Comparison of ENCODE assay signal across 8 cellular contexts in the genomic region with DNA sequence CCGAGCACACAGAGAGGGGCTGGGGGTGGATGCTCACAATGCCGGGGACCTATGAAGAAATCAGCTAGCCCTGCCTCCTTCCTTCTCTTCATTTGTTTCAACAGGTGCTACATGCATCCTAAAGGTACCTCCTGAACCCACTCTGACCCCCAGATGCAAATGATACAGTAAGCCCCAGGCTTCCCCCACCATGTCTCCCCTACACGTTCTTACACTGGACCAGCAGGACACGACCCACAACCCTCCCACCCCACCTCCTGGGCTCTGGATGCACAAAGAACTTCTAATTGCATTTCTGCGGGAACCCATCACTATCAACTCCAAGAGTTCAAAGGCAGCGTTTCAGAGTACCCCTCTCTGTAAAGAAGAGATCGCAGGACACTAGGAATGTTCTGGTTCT. TPM values are rescaled to one million over a fixed set of nuclear protein-coding genes. Genes with fewer than 3 reads are reported as not detected.
A peak's percentile ranks its signal among the peaks of the same experiment; 100 is the strongest.
DNase-seq lines count a peak whose midpoint lies in the region; ATAC-seq and TF ChIP-seq lines count a peak whose summit lies in the region.

No MANE protein-coding gene starts in this region.

- H3K27me3 Mint-ChIP-seq in activated T-cell treated with anti-CD3 and anti-CD28 coated beads, Interleukin-2, amount 50 U/mL, for 72 hours (ENCODE audit: low read depth): peaks cover 15% of the 10 kb centered on the region

- H3K36me3 ChIP-seq in adipocyte (ENCODE audit: control insufficient read depth, insufficient read depth, low read length, severe bottlenecking) (peaks cover 10% of the 10 kb centered on the region), tibial artery (no peaks in the 10 kb centered on the region)

- H3K9ac ChIP-seq in adipocyte (ENCODE audit: low read length): peak overlapping the region; percentile 87

- H3K9me3 ChIP-seq in adipocyte (ENCODE audit: control insufficient read depth, low read length) (no peaks in the 10 kb centered on the region), mononuclear cell (ENCODE audit: low read depth, low read length) (no peaks in the 10 kb centered on the region), tibial artery (no peaks in the 10 kb centered on the region)

- no peak for DNase-seq in activated T-cell treated with anti-CD3 and anti-CD28 coated beads, Interleukin-2, amount 50 U/mL, for 72 hours
- no peak for DNase-seq in activated T-cell treated with anti-CD3 and anti-CD28 coated beads for 4 hours
- DNase-seq in adipocyte (ENCODE audit: low read depth): no peak
- no peak for DNase-seq in tibial artery
- DNase-seq in hippocampal formation (lab: John Stamatoyannopoulos, UW): no peak
- no peak for DNase-seq in substantia nigra (lab: John Stamatoyannopoulos, UW)

- intact Hi-C loops in tibial artery (cut with DNase I; ENCODE audit: low total_unique reads): no loop called here

- peaks cover 50% of the 10 kb centered on the region for H3K4me1 Mint-ChIP-seq in activated T-cell treated with anti-CD3 and anti-CD28 coated beads, Interleukin-2, amount 50 U/mL, for 72 hours (ENCODE audit: low read depth)

- no peaks in the 10 kb centered on the region for H3K9me3 Mint-ChIP-seq in activated T-cell treated with anti-CD3 and anti-CD28 coated beads, Interleukin-2, amount 50 U/mL, for 72 hours

- ATAC-seq in activated T-cell treated with anti-CD3 and anti-CD28 coated beads, Interleukin-2, amount 50 U/mL, for 72 hours (replicated peaks in 1 of 2): no peak
- no peak for ATAC-seq in GM19397 (IDR thresholded peaks at IDR 0.05; ENCODE audit: unreplicated experiment)

- H3K27ac Mint-ChIP-seq in activated T-cell treated with anti-CD3 and anti-CD28 coated beads, Interleukin-2, amount 50 U/mL, for 72 hours: no peak overlapping the region

- peaks cover 5 to 7% of the 10 kb centered on the region in 2 donors for H3K36me3 Mint-ChIP-seq in activated T-cell treated with anti-CD3 and anti-CD28 coated beads, Interleukin-2, amount 50 U/mL, for 72 hours (ENCODE audit: insufficient read depth in 2 of 2)

- peak overlapping the region; percentile 93 to 94 for H3K4me3 Mint-ChIP-seq in activated T-cell treated with anti-CD3 and anti-CD28 coated beads, Interleukin-2, amount 50 U/mL, for 72 hours

- H3K27me3 ChIP-seq in adipocyte (replicated peaks; ENCODE audit: control insufficient read depth, insufficient read depth, low read length) (no peaks in the 10 kb centered on the region), mononuclear cell (ENCODE audit: insufficient read depth, low read length) (peaks cover 2% of the 10 kb centered on the region), tibial artery (no peaks in the 10 kb centered on the region)

- peak overlapping the region; percentile 99 to 100 for H3K27ac ChIP-seq in tibial artery
- H3K27ac ChIP-seq in substantia nigra (ENCODE audit: low read depth, low read length, poor library complexity, severe bottlenecking): no peak overlapping the region

- H3K4me1 ChIP-seq in adipocyte (ENCODE audit: control insufficient read depth, insufficient read depth, low read length) (peaks cover 34% of the 10 kb centered on the region), mononuclear cell (ENCODE audit: insufficient read depth, low read length) (peaks cover 46% of the 10 kb centered on the region), tibial artery (peaks cover 0 to 40% (median 33%) of the 10 kb centered on the region in 4 donors)

- TF ChIP-seq CTCF in tibial artery (IDR thresholded peaks at IDR 0.05): no peak

- H3K4me3 ChIP-seq in adipocyte (ENCODE audit: low read length): peak overlapping the region; percentile 87
- H3K4me3 ChIP-seq in mononuclear cell (ENCODE audit: low read length): peak overlapping the region; percentile 64
- peak overlapping the region; percentile 69 to 85 for H3K4me3 ChIP-seq in tibial artery

RNA-seq across cellular contexts. Expression of a gene that starts 2.1 kb away (rescaled TPM):
- 10 to 100 TPM; 17.1 to 17.9 TPM for total RNA-seq in activated T-cell treated with anti-CD3 and anti-CD28 coated beads, Interleukin-2, amount 50 U/mL, for 72 hours
- total RNA-seq in mononuclear cell: 19.4 TPM
